Comparison of ENCODE assay signal across 10 cellular contexts in the genomic region with DNA sequence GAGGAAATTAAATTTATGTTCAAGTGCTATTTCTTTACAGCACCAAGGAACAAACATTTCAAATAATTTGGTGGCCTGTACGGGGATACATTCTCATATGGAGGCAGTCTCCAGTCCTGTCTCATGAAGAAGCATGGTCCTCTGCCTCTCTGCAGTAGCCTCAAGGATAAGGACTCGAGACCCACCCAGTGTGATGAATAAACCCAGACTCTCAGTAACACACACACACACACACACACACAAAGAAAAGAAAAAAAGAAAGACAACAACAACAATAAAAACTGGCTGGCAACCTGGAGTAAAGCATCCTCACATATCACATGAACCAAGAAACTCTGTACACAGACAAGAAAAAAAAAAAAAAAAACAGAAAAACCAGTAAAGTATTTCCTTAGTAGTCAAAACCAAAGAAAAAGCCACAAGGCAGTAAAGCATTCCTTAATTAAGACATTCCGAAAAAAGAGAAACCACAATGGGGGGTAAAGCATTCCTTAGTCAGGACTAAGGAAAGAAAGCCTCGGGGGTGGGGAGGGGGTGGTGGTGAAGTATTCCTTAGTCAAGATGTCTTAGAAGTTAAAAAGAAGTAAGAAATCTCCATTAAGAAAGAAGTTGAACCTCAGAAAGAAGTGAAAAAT. TPM values are rescaled to one million over a fixed set of nuclear protein-coding genes. Genes with fewer than 3 reads are reported as not detected.
A peak's percentile ranks its signal among the peaks of the same experiment; 100 is the strongest.
DNase-seq lines count a peak whose midpoint lies in the region; ATAC-seq and TF ChIP-seq lines count a peak whose summit lies in the region.
"Had no signal": no experiment of that assay in that cellular context is flagged by ENCODE, and none has a peak within 500 bp of the region (broad histone marks: within the 10 kb centered on the region; RNA-seq: fewer than 3 reads in every experiment).

No MANE protein-coding gene starts in this region.

- H4K20me1 ChIP-seq in smooth muscle cell (ENCODE audit: low read depth), result no peaks in the 10 kb centered on the region

- peaks cover 8% of the 10 kb centered on the region for H3F3A ChIP-seq in smooth muscle cell (ENCODE audit: low read depth)

- peak; percentile 83 for DNase-seq in HCEC 1CT
- no peak for DNase-seq in smooth muscle cell (lab: John Stamatoyannopoulos, UW; ENCODE audit: unreplicated experiment)
- DNase-seq in activated naive CD8-positive, alpha-beta T cell treated with anti-CD3 and anti-CD28 coated beads, Interleukin-2, amount 50 U/mL, for 24 hours, result no peak

- H3K9ac ChIP-seq in iPS-15b (ENCODE audit: low read depth, low read length) (peak overlapping the region; percentile 61), smooth muscle cell (ENCODE audit: low read depth) (peak overlapping the region; percentile 81)

- H3K4me1 ChIP-seq in iPS-15b (ENCODE audit: control insufficient read depth, insufficient read depth, low read length), result peaks cover 33% of the 10 kb centered on the region
- peaks cover 48% of the 10 kb centered on the region for H3K4me1 ChIP-seq in smooth muscle cell (ENCODE audit: low read depth)

- peaks cover 46% of the 10 kb centered on the region for H3K4me1 Mint-ChIP-seq in brain
- no peaks in the 10 kb centered on the region for H3K4me1 Mint-ChIP-seq in activated naive CD8-positive, alpha-beta T cell treated with anti-CD3 and anti-CD28 coated beads, Interleukin-2, amount 50 U/mL, for 24 hours

- peak overlapping the region; percentile 94 for H2AFZ ChIP-seq in smooth muscle cell (ENCODE audit: low read depth)

- no peak for TF ChIP-seq CTCF in brain (conservative IDR thresholded peaks at IDR 0.05)
- TF ChIP-seq CTCF in smooth muscle cell (IDR thresholded peaks at IDR 0.05; ENCODE audit: borderline replicate concordance, insufficient read depth, poor library complexity, severe bottlenecking), result no peak

- peak overlapping the region in 4 of 5 experiments; percentile 63 to 98 (median 95) for H3K27ac Mint-ChIP-seq in brain
- H3K27ac Mint-ChIP-seq in activated naive CD8-positive, alpha-beta T cell treated with anti-CD3 and anti-CD28 coated beads, Interleukin-2, amount 50 U/mL, for 24 hours, result no peak overlapping the region
- H3K27ac Mint-ChIP-seq: activated T-helper 2 cell treated with anti-CD3 and anti-CD28 coated beads, Interferon-gamma antibody, Interleukin-2, Interleukin-4, amounts not matched to agents 10 μg/mL and 5 μg/mL and 100 μg/mL, durations not matched to agents 14 hours and 24 hours and 36 hours had no signal

- peak overlapping the region; percentile 56 to 83 (median 78) for H3K4me3 Mint-ChIP-seq in brain
- no peak overlapping the region for H3K4me3 Mint-ChIP-seq in activated naive CD8-positive, alpha-beta T cell treated with anti-CD3 and anti-CD28 coated beads, Interleukin-2, amount 50 U/mL, for 24 hours

- 6% methylated on average over 4 of the region's 4 CpGs for WGBS in smooth muscle cell (ENCODE audit: low lambda C conversion rate)

- H3K9me3 Mint-ChIP-seq in brain, result peaks cover 0 to 8% (median 0%) of the 10 kb centered on the region in 5 experiments
- no peaks in the 10 kb centered on the region for H3K9me3 Mint-ChIP-seq in activated naive CD8-positive, alpha-beta T cell treated with anti-CD3 and anti-CD28 coated beads, Interleukin-2, amount 50 U/mL, for 24 hours
- H3K9me3 Mint-ChIP-seq: activated T-helper 2 cell treated with anti-CD3 and anti-CD28 coated beads, Interferon-gamma antibody, Interleukin-2, Interleukin-4, amounts not matched to agents 10 μg/mL and 5 μg/mL and 100 μg/mL, durations not matched to agents 14 hours and 24 hours and 36 hours had no signal

- no peaks in the 10 kb centered on the region for H3K36me3 Mint-ChIP-seq in brain
- H3K36me3 Mint-ChIP-seq in activated naive CD8-positive, alpha-beta T cell treated with anti-CD3 and anti-CD28 coated beads, Interleukin-2, amount 50 U/mL, for 24 hours (ENCODE audit: low read depth), result no peaks in the 10 kb centered on the region

- H3K27me3 Mint-ChIP-seq in brain, result peaks cover 2% of the 10 kb centered on the region
- peaks cover 15% of the 10 kb centered on the region for H3K27me3 Mint-ChIP-seq in activated naive CD8-positive, alpha-beta T cell treated with anti-CD3 and anti-CD28 coated beads, Interleukin-2, amount 50 U/mL, for 24 hours

- peak overlapping the region; percentile 95 for H3K27ac ChIP-seq in smooth muscle cell (ENCODE audit: low read depth)

- H3K36me3 ChIP-seq in iPS-15b (ENCODE audit: control insufficient read depth, insufficient read depth, low read length), result no peaks in the 10 kb centered on the region
- H3K36me3 ChIP-seq in smooth muscle cell (ENCODE audit: low read depth), result no peaks in the 10 kb centered on the region

- H3K27me3 ChIP-seq in iPS-15b (ENCODE audit: control insufficient read depth, insufficient read depth, low read length) (no peaks in the 10 kb centered on the region), smooth muscle cell (ENCODE audit: low read depth) (no peaks in the 10 kb centered on the region)

- H3K79me2 ChIP-seq in smooth muscle cell (ENCODE audit: low read depth), result no peaks in the 10 kb centered on the region

- no peak for ATAC-seq in activated naive CD8-positive, alpha-beta T cell treated with anti-CD3 and anti-CD28 coated beads, Interleukin-2, amount 50 U/mL, for 24 hours
- ATAC-seq in GM18867 (IDR thresholded peaks at IDR 0.05; ENCODE audit: unreplicated experiment) (no peak), GM19455 (IDR thresholded peaks at IDR 0.05; ENCODE audit: unreplicated experiment) (no peak), GM18498 (IDR thresholded peaks at IDR 0.05; ENCODE audit: unreplicated experiment) (no peak)
- ATAC-seq: left lobe of liver had no signal

- peak overlapping the region; percentile 91 for H3K4me2 ChIP-seq in smooth muscle cell

- H3K4me3 ChIP-seq in iPS-15b (ENCODE audit: low read depth, low read length) (peak overlapping the region; percentile 45), smooth muscle cell (peak overlapping the region; percentile 47)

- H3K9me3 ChIP-seq in iPS-15b (ENCODE audit: control insufficient read depth, insufficient read depth, low read length) (no peaks in the 10 kb centered on the region), smooth muscle cell (replicated peaks; ENCODE audit: low read depth) (no peaks in the 10 kb centered on the region)

RNA-seq across cellular contexts. Expression of gene FMO1, which starts 28.4 kb away (rescaled TPM):
- polyA plus RNA-seq in brain (ENCODE audit: insufficient read depth, low read depth, low replicate concordance) (0.58 TPM), smooth muscle cell (not detected in 2 replicates)
- total RNA-seq in smooth muscle cell, result not detected in 2 replicates
- total RNA-seq: activated T-helper 2 cell treated with anti-CD3 and anti-CD28 coated beads, Interferon-gamma antibody, Interleukin-2, Interleukin-4, amounts not matched to agents 10 μg/mL and 5 μg/mL and 100 μg/mL, durations not matched to agents 14 hours and 24 hours and 36 hours; left lobe of liver had no signal

RNA-seq across cellular contexts. Expression of gene FMO2, which starts 34.8 kb away (rescaled TPM):
- polyA plus RNA-seq in brain (ENCODE audit: insufficient read depth, low read depth, low replicate concordance) (0.24 TPM), smooth muscle cell (not detected in 2 replicates)
- total RNA-seq in smooth muscle cell, result not detected in 2 replicates
- total RNA-seq: activated T-helper 2 cell treated with anti-CD3 and anti-CD28 coated beads, Interferon-gamma antibody, Interleukin-2, Interleukin-4, amounts not matched to agents 10 μg/mL and 5 μg/mL and 100 μg/mL, durations not matched to agents 14 hours and 24 hours and 36 hours had no signal
